18 cellular contexts compared by ENCODE assay signal in genomic region chr4:181258569-181258968, GRCh38.
DNase-seq lines count a peak whose midpoint lies in the region; ATAC-seq and TF ChIP-seq lines count a peak whose summit lies in the region.
"Had no signal": no experiment of that assay in that cellular context is flagged by ENCODE, and none has a peak within 500 bp of the region (broad histone marks: within the 10 kb centered on the region; RNA-seq: fewer than 3 reads in every experiment).

No MANE protein-coding gene starts in this region.

- no peak overlapping the region for H3K4me3 Mint-ChIP-seq in brain
- H3K4me3 Mint-ChIP-seq: CD14-positive monocyte had no signal

- H3K36me3 Mint-ChIP-seq in brain: no peaks in the 10 kb centered on the region
- H3K36me3 Mint-ChIP-seq: CD14-positive monocyte had no signal

- no peak for TF ChIP-seq CTCF in brain (conservative IDR thresholded peaks at IDR 0.05)

- H3K27ac Mint-ChIP-seq in brain: peak overlapping the region in 3 of 5 experiments; percentile 1 to 56 (median 34)
- H3K27ac Mint-ChIP-seq: CD14-positive monocyte had no signal

- H3K27me3 Mint-ChIP-seq in brain: peaks cover 3% of the 10 kb centered on the region

- ATAC-seq in Right ventricle myocardium superior (ENCODE audit: poor library complexity): no peak
- ATAC-seq: SK-N-SH treated with all-trans-retinoic acid at 6 μM for 48 hours had no signal

- DNase-seq in NCI-H748 (lab: John Stamatoyannopoulos, UW; ENCODE audit: unreplicated experiment): peak; percentile 49
- no peak for DNase-seq in NCI-H748 treated with DMSO at 0.1 percent for 48 hours (lab: John Stamatoyannopoulos, UW)
- peak; percentile 90 for DNase-seq in NCI-H1105 treated with DMSO at 0.1 percent for 48 hours (lab: John Stamatoyannopoulos, UW)
- peak; percentile 5 for DNase-seq in pons (ENCODE audit: low spot score)
- no peak for DNase-seq in Right ventricle myocardium superior
- DNase-seq in activated CD4-positive, alpha-beta T cell treated with anti-CD3 and anti-CD28 coated beads, Interleukin-2, amount 50 U/mL, for 4 hours: no peak
- no peak for DNase-seq in HCEC 1CT
- DNase-seq: ACHN, AML-193, GF-D8, NCI-H1694 treated with DMSO at 0.1 percent for 48 hours, NCI-H2171 treated with DMSO at 0.1 percent for 48 hours, NCI-H510A, SHP77 treated with DMSO at 0.1 percent for 48 hours, T-helper 1 cell had no signal

- intact Hi-C loops in Right ventricle myocardium superior (cut with DNase I): no loop called here

- peaks cover 44% of the 10 kb centered on the region for H3K4me1 Mint-ChIP-seq in brain
- H3K4me1 Mint-ChIP-seq: CD14-positive monocyte had no signal

- H3K9me3 Mint-ChIP-seq in brain: peaks cover 0 to 5% (median 4%) of the 10 kb centered on the region in 5 experiments

Comparison
In these comparisons a context has a peak if more than half of its experiments do, and no peak if none do; other contexts are left out.
1. DNase-seq: peak in NCI-H748 (single experiment), NCI-H1105 treated with DMSO at 0.1 percent for 48 hours (single experiment) and pons (single experiment); none in NCI-H748 treated with DMSO at 0.1 percent for 48 hours (single experiment), Right ventricle myocardium superior (single experiment), activated CD4-positive, alpha-beta T cell treated with anti-CD3 and anti-CD28 coated beads, Interleukin-2, amount 50 U/mL, for 4 hours (0 of 2) and HCEC 1CT (single experiment).